In genomic region chr19:9981406-9982260, GRCh38 we compare ENCODE assay signal across 17 cellular contexts. TPM values are rescaled to one million over a fixed set of nuclear protein-coding genes. Genes with fewer than 3 reads are reported as not detected.
A peak's percentile ranks its signal among the peaks of the same experiment; 100 is the strongest.
DNase-seq lines count a peak whose midpoint lies in the region; ATAC-seq and TF ChIP-seq lines count a peak whose summit lies in the region.
"Had no signal": no experiment of that assay in that cellular context is flagged by ENCODE, and none has a peak within 500 bp of the region (broad histone marks: within the 10 kb centered on the region; RNA-seq: fewer than 3 reads in every experiment).

No MANE protein-coding gene starts in this region.

- H3K27me3 Mint-ChIP-seq in MCF 10A (ENCODE audit: insufficient read depth, unreplicated experiment) (peaks cover 31% of the 10 kb centered on the region), T-helper 17 cell (peaks cover 5% of the 10 kb centered on the region)

- DNase-seq in MCF 10A (ENCODE audit: unreplicated experiment) (peak; percentile 23), breast epithelium (ENCODE audit: low spot score in 2 of 2) (no peak), T-helper 17 cell (no peak), fibroblast of the aortic adventitia (ENCODE audit: low read depth) (peak; percentile 27), NCI-H2171 treated with DMSO at 0.1 percent for 48 hours (lab: John Stamatoyannopoulos, UW) (no peak), DMS153 (lab: John Stamatoyannopoulos, UW) (no peak)
- DNase-seq: 8988T, DMS 273 treated with DMSO at 0.1 percent for 48 hours, NCI-H1105 treated with DMSO at 0.1 percent for 48 hours, NCI-H1694 treated with DMSO at 0.1 percent for 48 hours, NCI-H526 treated with DMSO at 0.1 percent for 48 hours, OCI-M1, SIG-M5 had no signal

- ATAC-seq in T-helper 17 cell (no peak), HG03342 (IDR thresholded peaks at IDR 0.05; ENCODE audit: unreplicated experiment) (no peak), HG03565 (IDR thresholded peaks at IDR 0.05; ENCODE audit: unreplicated experiment) (no peak)

- no peak for TF ChIP-seq CTCF in MCF 10A (IDR thresholded peaks at IDR 0.05; ENCODE audit: unreplicated experiment)
- no peak for TF ChIP-seq CTCF in breast epithelium (IDR thresholded peaks at IDR 0.05)
- TF ChIP-seq CTCF in fibroblast of the aortic adventitia (IDR thresholded peaks at IDR 0.05; ENCODE audit: insufficient read depth, low read length), result no peak

- H3K9me3 ChIP-seq in breast epithelium, result no peaks in the 10 kb centered on the region
- no peaks in the 10 kb centered on the region for H3K9me3 ChIP-seq in T-helper 17 cell (ENCODE audit: control insufficient read depth, low read length, poor library complexity, severe bottlenecking)
- H3K9me3 ChIP-seq: HAP-1 had no signal

- no TSS peak for BruUV-seq in MCF 10A (replicated peaks; lab: Mats Ljungman, UMichigan)

- no peaks in the 10 kb centered on the region for H3K4me1 ChIP-seq in breast epithelium
- H3K4me1 ChIP-seq: HAP-1 had no signal

- no peaks in the 10 kb centered on the region for H3K9me3 Mint-ChIP-seq in MCF 10A (ENCODE audit: unreplicated experiment)

- no peak overlapping the region for H3K4me3 ChIP-seq in breast epithelium
- H3K4me3 ChIP-seq in fibroblast of the aortic adventitia (ENCODE audit: low read depth, low read length), result no peak overlapping the region
- H3K4me3 ChIP-seq: HAP-1 had no signal

- TF ChIP-seq POLR2A in breast epithelium (IDR thresholded peaks at IDR 0.05), result no peak

- no peaks in the 10 kb centered on the region for H3K36me3 Mint-ChIP-seq in MCF 10A (ENCODE audit: insufficient read depth, unreplicated experiment)
- peaks cover 14% of the 10 kb centered on the region for H3K36me3 Mint-ChIP-seq in T-helper 17 cell (ENCODE audit: low read depth)

- CTCF ChIA-PET in MCF 10A (lab: Yijun Ruan, JAX), result interaction anchor here (0.7 kb wide), 1 partner anchor 20 kb away, joined by 5 read pairs; no protein-coding TSS in a partner anchor

- H3K36me3 ChIP-seq in breast epithelium, result no peaks in the 10 kb centered on the region
- H3K36me3 ChIP-seq: HAP-1 had no signal

- no peak overlapping the region for H3K27ac ChIP-seq in breast epithelium
- H3K27ac ChIP-seq: C4-2B had no signal

- H3K27ac Mint-ChIP-seq in MCF 10A (ENCODE audit: low read depth, unreplicated experiment) (no peak overlapping the region), T-helper 17 cell (peak overlapping the region; percentile 21)

- POLR2A ChIA-PET in MCF 10A (lab: Yijun Ruan, JAX), result no interaction called here

- intact Hi-C loops in MCF 10A (cut with micrococcal nuclease), result no loop called here
- intact Hi-C loops in breast epithelium (cut with DNase I; ENCODE audit: low total_unique reads), result no loop called here

- H3K4me3 Mint-ChIP-seq in MCF 10A (ENCODE audit: unreplicated experiment) (no peak overlapping the region), T-helper 17 cell (no peak overlapping the region)

- H3K4me1 Mint-ChIP-seq in MCF 10A (ENCODE audit: insufficient read depth, unreplicated experiment) (no peaks in the 10 kb centered on the region), T-helper 17 cell (peaks cover 6% of the 10 kb centered on the region)

- no peaks in the 10 kb centered on the region for H3K27me3 ChIP-seq in breast epithelium

RNA-seq across cellular contexts. Expression of gene COL5A3, which starts 28.7 kb away (rescaled TPM):
- total RNA-seq in MCF 10A (2022), result 0.98 and 1.5 TPM in 2 replicates
- total RNA-seq in breast epithelium, result 10 to 100 TPM in 2 of 3 donors, 1 to 10 TPM in 1; 4.8 to 32.2 (median 12.5) TPM
- 10 to 100 TPM; 50.0 to 52.1 TPM for total RNA-seq in T-helper 17 cell
- 4.1 and 5.2 TPM in 2 replicates for total RNA-seq in fibroblast of the aortic adventitia (ENCODE audit: low replicate concordance)

RNA-seq across cellular contexts. Expression of gene RDH8, which starts 31.6 kb away (rescaled TPM):
- total RNA-seq in MCF 10A (2022), result not detected in 2 replicates
- total RNA-seq in breast epithelium, result not detected
- not detected for total RNA-seq in T-helper 17 cell
- total RNA-seq in fibroblast of the aortic adventitia (ENCODE audit: low replicate concordance), result not detected in 2 replicates

RNA-seq across cellular contexts. Expression of gene OLFM2, which starts 45.3 kb away (rescaled TPM):
- total RNA-seq in MCF 10A (2022), result not detected in 2 replicates
- total RNA-seq in breast epithelium, result 10 to 100 TPM in 1 of 3 donors, 1 to 10 TPM in 2; 7.2 to 42.6 (median 8.8) TPM
- total RNA-seq in T-helper 17 cell, result 1 to 10 TPM; 3.1 to 3.9 TPM
- total RNA-seq in fibroblast of the aortic adventitia (ENCODE audit: low replicate concordance), result 0.82 and 16.0 TPM in 2 replicates

Comparison
In these comparisons a context has a peak if more than half of its experiments do, and no peak if none do; other contexts are left out.
1. DNase-seq: peak in MCF 10A (single experiment) and fibroblast of the aortic adventitia (single experiment); none in breast epithelium (0 of 2), T-helper 17 cell (0 of 3), NCI-H2171 treated with DMSO at 0.1 percent for 48 hours (single experiment) and DMS153 (single experiment).